In the genomic region with DNA sequence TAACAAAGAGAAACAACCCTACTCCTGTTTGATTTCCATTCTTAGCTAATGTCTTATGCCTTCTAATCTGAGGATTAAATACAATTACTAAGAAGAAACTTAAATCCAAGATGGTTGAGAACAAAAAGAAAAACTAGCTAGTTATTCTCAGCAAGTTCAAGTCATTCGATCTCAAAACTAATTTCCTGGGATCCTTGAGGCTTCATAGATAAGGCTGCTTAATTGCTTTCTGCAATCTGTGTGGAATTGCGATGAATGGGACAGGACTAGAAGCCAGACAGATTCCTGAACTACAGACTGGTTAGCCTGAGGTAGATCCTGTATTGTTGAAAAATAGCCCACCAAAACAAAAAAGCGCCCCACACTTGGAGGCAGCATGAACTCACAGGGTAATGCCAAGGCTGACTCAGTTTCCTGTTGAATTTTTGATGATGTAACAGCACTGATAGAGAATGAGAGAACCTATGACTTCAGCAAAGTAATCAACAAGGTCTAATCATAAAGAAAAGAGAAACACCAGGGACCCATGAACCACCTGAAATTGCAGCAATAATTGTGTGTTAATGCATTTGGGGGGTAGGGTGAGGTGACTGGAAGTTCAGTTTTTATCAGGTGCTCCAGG, we compare ENCODE assay signal across 1 cellular context.
TF ChIP-seq lines count a peak whose summit lies in the region.

No MANE protein-coding gene starts in this region.

TF ChIP-seq in A549, 52 proteins besides CTCF, POLR2A, EP300 and RAD21 (continued from another document):
- no peak for TF ChIP-seq RFX5 (IDR thresholded peaks at IDR 0.05)
